9 cellular contexts compared by ENCODE assay signal in genomic region chr11:35304393-35304790, GRCh38.
DNase-seq lines count a peak whose midpoint lies in the region; ATAC-seq and TF ChIP-seq lines count a peak whose summit lies in the region.
"Had no signal": no experiment of that assay in that cellular context is flagged by ENCODE, and none has a peak within 500 bp of the region (broad histone marks: within the 10 kb centered on the region; RNA-seq: fewer than 3 reads in every experiment).

No MANE protein-coding gene starts in this region.

- H3K36me3 ChIP-seq in prostate gland: no peaks in the 10 kb centered on the region

- intact Hi-C loops in prostate gland (cut with DNase I): loop anchor here (10.0 kb wide), 1 partner anchor 300 kb away; no protein-coding TSS in a partner anchor

- no peak overlapping the region for H3K4me3 Mint-ChIP-seq in effector memory CD8-positive, alpha-beta T cell

- no peaks in the 10 kb centered on the region for H3K27me3 Mint-ChIP-seq in effector memory CD8-positive, alpha-beta T cell

- H3K4me3 ChIP-seq in prostate gland: no peak overlapping the region

- 62% methylated on average over 2 of the region's 2 CpGs for WGBS in prostate gland

- H3K27me3 ChIP-seq in prostate gland (replicated peaks; ENCODE audit: insufficient read depth): no peaks in the 10 kb centered on the region

- H3K9me3 ChIP-seq in prostate gland: no peaks in the 10 kb centered on the region

- TF ChIP-seq CTCF in prostate gland (IDR thresholded peaks at IDR 0.05): no peak

- H3K4me1 ChIP-seq in prostate gland (replicated peaks): no peaks in the 10 kb centered on the region

- H3K9me3 Mint-ChIP-seq in effector memory CD8-positive, alpha-beta T cell: no peaks in the 10 kb centered on the region

- peak; percentile 38 for ATAC-seq in effector memory CD8-positive, alpha-beta T cell (replicated peaks)
- no peak for ATAC-seq in HG02588 (IDR thresholded peaks at IDR 0.05; ENCODE audit: unreplicated experiment)
- no peak for ATAC-seq in HG03280 (IDR thresholded peaks at IDR 0.05; ENCODE audit: unreplicated experiment)

- peak overlapping the region in 1 of 2 donors; percentile 87 for H3K27ac Mint-ChIP-seq in effector memory CD8-positive, alpha-beta T cell

- no peaks in the 10 kb centered on the region for H3K36me3 Mint-ChIP-seq in effector memory CD8-positive, alpha-beta T cell (ENCODE audit: insufficient read depth)

- peak overlapping the region; percentile 67 to 73 for H3K27ac ChIP-seq in prostate gland

- peaks cover 5 to 8% of the 10 kb centered on the region in 2 donors for H3K4me1 Mint-ChIP-seq in effector memory CD8-positive, alpha-beta T cell (ENCODE audit: low read depth in 2 of 2)

- TF ChIP-seq POLR2A in prostate gland (IDR thresholded peaks at IDR 0.05): no peak

- DNase-seq in DMS153 treated with DMSO at 0.1 percent for 48 hours (lab: John Stamatoyannopoulos, UW; ENCODE audit: unreplicated experiment) (peak; percentile 10), NCI-H748 (lab: John Stamatoyannopoulos, UW; ENCODE audit: unreplicated experiment) (peak; percentile 62), prostate gland (ENCODE audit: low spot score) (peak; percentile 64), superior temporal gyrus (ENCODE audit: extremely low spot score) (no peak), SK-N-DZ (ENCODE audit: low spot score) (no peak)
- DNase-seq in effector memory CD8-positive, alpha-beta T cell: no peak
- DNase-seq: NCI-H1694 had no signal

Comparison
In these comparisons a context has a peak if more than half of its experiments do, and no peak if none do; other contexts are left out.
1. DNase-seq: peak in DMS153 treated with DMSO at 0.1 percent for 48 hours (single experiment), NCI-H748 (single experiment) and prostate gland (single experiment); none in effector memory CD8-positive, alpha-beta T cell (0 of 3), superior temporal gyrus (single experiment) and SK-N-DZ (single experiment).